In genomic region chr3:64802460-64802859, GRCh38 we compare ENCODE assay signal across 2 cellular contexts.
TF ChIP-seq lines count a peak whose summit lies in the region.

No MANE protein-coding gene starts in this region.

TF ChIP-seq in liver, 16 proteins besides CTCF, POLR2A, EP300 and RAD21:
- no peak for TF ChIP-seq REST (IDR thresholded peaks at IDR 0.05)
- peak; percentile 2 for TF ChIP-seq NR2F2 (IDR thresholded peaks at IDR 0.05)

TF ChIP-seq in HepG2, 621 proteins besides CTCF, POLR2A, EP300 and RAD21 (continued from another document):
- TF ChIP-seq, protein P1, sequence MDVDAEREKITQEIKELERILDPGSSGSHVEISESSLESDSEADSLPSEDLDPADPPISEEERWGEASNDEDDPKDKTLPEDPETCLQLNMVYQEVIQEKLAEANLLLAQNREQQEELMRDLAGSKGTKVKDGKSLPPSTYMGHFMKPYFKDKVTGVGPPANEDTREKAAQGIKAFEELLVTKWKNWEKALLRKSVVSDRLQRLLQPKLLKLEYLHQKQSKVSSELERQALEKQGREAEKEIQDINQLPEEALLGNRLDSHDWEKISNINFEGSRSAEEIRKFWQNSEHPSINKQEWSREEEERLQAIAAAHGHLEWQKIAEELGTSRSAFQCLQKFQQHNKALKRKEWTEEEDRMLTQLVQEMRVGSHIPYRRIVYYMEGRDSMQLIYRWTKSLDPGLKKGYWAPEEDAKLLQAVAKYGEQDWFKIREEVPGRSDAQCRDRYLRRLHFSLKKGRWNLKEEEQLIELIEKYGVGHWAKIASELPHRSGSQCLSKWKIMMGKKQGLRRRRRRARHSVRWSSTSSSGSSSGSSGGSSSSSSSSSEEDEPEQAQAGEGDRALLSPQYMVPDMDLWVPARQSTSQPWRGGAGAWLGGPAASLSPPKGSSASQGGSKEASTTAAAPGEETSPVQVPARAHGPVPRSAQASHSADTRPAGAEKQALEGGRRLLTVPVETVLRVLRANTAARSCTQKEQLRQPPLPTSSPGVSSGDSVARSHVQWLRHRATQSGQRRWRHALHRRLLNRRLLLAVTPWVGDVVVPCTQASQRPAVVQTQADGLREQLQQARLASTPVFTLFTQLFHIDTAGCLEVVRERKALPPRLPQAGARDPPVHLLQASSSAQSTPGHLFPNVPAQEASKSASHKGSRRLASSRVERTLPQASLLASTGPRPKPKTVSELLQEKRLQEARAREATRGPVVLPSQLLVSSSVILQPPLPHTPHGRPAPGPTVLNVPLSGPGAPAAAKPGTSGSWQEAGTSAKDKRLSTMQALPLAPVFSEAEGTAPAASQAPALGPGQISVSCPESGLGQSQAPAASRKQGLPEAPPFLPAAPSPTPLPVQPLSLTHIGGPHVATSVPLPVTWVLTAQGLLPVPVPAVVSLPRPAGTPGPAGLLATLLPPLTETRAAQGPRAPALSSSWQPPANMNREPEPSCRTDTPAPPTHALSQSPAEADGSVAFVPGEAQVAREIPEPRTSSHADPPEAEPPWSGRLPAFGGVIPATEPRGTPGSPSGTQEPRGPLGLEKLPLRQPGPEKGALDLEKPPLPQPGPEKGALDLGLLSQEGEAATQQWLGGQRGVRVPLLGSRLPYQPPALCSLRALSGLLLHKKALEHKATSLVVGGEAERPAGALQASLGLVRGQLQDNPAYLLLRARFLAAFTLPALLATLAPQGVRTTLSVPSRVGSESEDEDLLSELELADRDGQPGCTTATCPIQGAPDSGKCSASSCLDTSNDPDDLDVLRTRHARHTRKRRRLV (CRISPR knock-in tag; IDR thresholded peaks at IDR 0.05), result no peak
- TF ChIP-seq HIVEP1 (CRISPR knock-in tag; IDR thresholded peaks at IDR 0.05) (no peak), ZNF569 (CRISPR knock-in tag; IDR thresholded peaks at IDR 0.05; ENCODE audit: borderline replicate concordance) (no peak), ZNF570 (CRISPR knock-in tag; IDR thresholded peaks at IDR 0.05; ENCODE audit: borderline replicate concordance) (no peak)
TF ChIP-seq in HepG2: peak in this region for 0.
